8 cellular contexts compared by ENCODE assay signal in genomic region chr6:34246563-34247391, GRCh38. TPM values are rescaled to one million over a fixed set of nuclear protein-coding genes. Genes with fewer than 3 reads are reported as not detected.
DNase-seq lines count a peak whose midpoint lies in the region; ATAC-seq, FAIRE-seq and TF ChIP-seq lines count a peak whose summit lies in the region.

No MANE protein-coding gene starts in this region.

- no peak for DNase-seq in D721Med (ENCODE audit: insufficient read length, low spot score)
- DNase-seq in HFFc6: no peak
- DNase-seq in SK-N-DZ (ENCODE audit: low spot score): peak; percentile 62
- DNase-seq in astrocyte of the spinal cord (ENCODE audit: low read depth, low spot score): peak; percentile 23
- DNase-seq in mesenchymal stem cell: peak; percentile 65

- TF ChIP-seq CTCF in D721Med (IDR thresholded peaks at IDR 0.05; ENCODE audit: insufficient read depth, missing control alignments) (peak; percentile 49), HFFc6 (IDR thresholded peaks at IDR 0.05) (peak; percentile 74), astrocyte of the spinal cord (IDR thresholded peaks at IDR 0.05; ENCODE audit: low read depth, low read length) (peak; percentile 67)

- no peak overlapping the region for H2BK120ac ChIP-seq in mesenchymal stem cell (ENCODE audit: low read depth, low read length)

- H2BK15ac ChIP-seq in mesenchymal stem cell (ENCODE audit: low read depth, poor library complexity, severe bottlenecking): no peak overlapping the region

- H3K4me1 Mint-ChIP-seq in HFFc6 (ENCODE audit: low read depth): peaks cover 73% of the 10 kb centered on the region

- H2BK5ac ChIP-seq in mesenchymal stem cell (ENCODE audit: low read depth, low read length, poor library complexity, severe bottlenecking): no peak overlapping the region

- H3K4me1 ChIP-seq in mesenchymal stem cell (ENCODE audit: control insufficient read depth, insufficient read depth, low read depth, low read length): peaks cover 51% of the 10 kb centered on the region

- H3K27me3 ChIP-seq in mesenchymal stem cell (ENCODE audit: control insufficient read depth in 1 of 2, insufficient read depth in 1 of 2, low read length in 2 of 2): no peaks in the 10 kb centered on the region

- H3K79me1 ChIP-seq in mesenchymal stem cell (replicated peaks; ENCODE audit: low read length, poor library complexity, severe bottlenecking): peaks cover 6% of the 10 kb centered on the region

- no peak overlapping the region for H3K18ac ChIP-seq in mesenchymal stem cell (ENCODE audit: low read depth in 1 of 2, low read length in 2 of 2)

- no peak for FAIRE-seq in D721Med (lab: Jason Lieb, UNC)

- H3K23ac ChIP-seq in mesenchymal stem cell (ENCODE audit: low read length in 2 of 2): peak overlapping the region in 1 of 2 experiments; percentile 60

- ATAC-seq in GM21526 (IDR thresholded peaks at IDR 0.05; ENCODE audit: low FRiP score, unreplicated experiment) (no peak), GM19397 (IDR thresholded peaks at IDR 0.05; ENCODE audit: unreplicated experiment) (no peak), GM21717 (IDR thresholded peaks at IDR 0.05; ENCODE audit: unreplicated experiment) (no peak)

- peak overlapping the region; percentile 39 for H3K4me3 Mint-ChIP-seq in HFFc6

- H3K4me3 ChIP-seq in astrocyte of the spinal cord (ENCODE audit: low read depth, low read length): no peak overlapping the region
- no peak overlapping the region for H3K4me3 ChIP-seq in mesenchymal stem cell (ENCODE audit: insufficient read depth in 1 of 2, low read depth in 1 of 2, low read length in 2 of 2)

- H3K4ac ChIP-seq in mesenchymal stem cell (ENCODE audit: low read depth in 1 of 2, low read length in 2 of 2): no peak overlapping the region

- no peak overlapping the region for H4K91ac ChIP-seq in mesenchymal stem cell (ENCODE audit: low read length)

- no peak overlapping the region for H3K14ac ChIP-seq in mesenchymal stem cell (ENCODE audit: low read length in 2 of 2)

- peaks cover 22% of the 10 kb centered on the region; the same call in 1 of the 2 replicates for H3K36me3 Mint-ChIP-seq in HFFc6 (ENCODE audit: low read depth)

- peak overlapping the region in 1 of 2 experiments; percentile 87 for H2BK12ac ChIP-seq in mesenchymal stem cell (ENCODE audit: low read length in 2 of 2)

- in situ Hi-C loops in astrocyte of the spinal cord (cut with HindIII; ENCODE audit: low sequenced_read_pairs): no loop called here

- H3K9me3 Mint-ChIP-seq in HFFc6: no peaks in the 10 kb centered on the region

- peak overlapping the region; percentile 43 for H2AK5ac ChIP-seq in mesenchymal stem cell (ENCODE audit: low read length, severe bottlenecking)

- H3K27ac ChIP-seq in mesenchymal stem cell (ENCODE audit: low read length, poor library complexity, severe bottlenecking): peak overlapping the region; percentile 3

- peaks cover 14 to 32% of the 10 kb centered on the region in 2 experiments for H3K36me3 ChIP-seq in mesenchymal stem cell (ENCODE audit: control insufficient read depth in 1 of 2, insufficient read depth in 2 of 2, low read depth in 1 of 2, low read length in 2 of 2)

- no peaks in the 10 kb centered on the region for H3K9me3 ChIP-seq in mesenchymal stem cell (ENCODE audit: control insufficient read depth, low read length)

- peak overlapping the region; percentile 94 for H3K9ac ChIP-seq in mesenchymal stem cell (ENCODE audit: low read length)

- H3K27ac Mint-ChIP-seq in HFFc6: peak overlapping the region; percentile 98

- WGBS in mesenchymal stem cell: 57% methylated on average over 7 of the region's 8 CpGs

- H3K4me2 ChIP-seq in mesenchymal stem cell (ENCODE audit: low read length, poor library complexity, severe bottlenecking): no peak overlapping the region

- peaks cover 4% of the 10 kb centered on the region for H3K27me3 Mint-ChIP-seq in HFFc6 (ENCODE audit: insufficient read depth)

- no peak overlapping the region for H2AFZ ChIP-seq in mesenchymal stem cell (ENCODE audit: low read depth, low read length)

- peak overlapping the region; percentile 12 for H4K8ac ChIP-seq in mesenchymal stem cell (ENCODE audit: low read length)

RNA-seq across cellular contexts. Expression of gene SMIM29, which starts 2.0 kb away (rescaled TPM):
- 10 to 100 TPM; 35.0 to 44.8 (median 36.9) TPM for total RNA-seq in HFFc6 (2021; fragmentation: NEBNext Ultra II Directional; extraction: Animal tissue kit (Norgen Biotek cat#: 25700))
- 33.7 and 40.1 TPM in 2 replicates for polyA plus RNA-seq in SK-N-DZ (2014; cell fraction: cytosol; rRNA removed)
- 24.7 and 25.4 TPM in 2 replicates for polyA plus RNA-seq in SK-N-DZ (2014; cell fraction: nucleus; rRNA removed)
- 47.1 TPM for polyA plus RNA-seq in mesenchymal stem cell (2013, experiment 1 of 2)
- 50.5 TPM for polyA plus RNA-seq in mesenchymal stem cell (2013, experiment 2 of 2)

RNA-seq across cellular contexts. Expression of gene HMGA1, which starts 10.1 kb away (rescaled TPM):
- 1,000 to 10,000 TPM in 4 of 6 experiments, 100 to 1,000 TPM in 2; 687 to 1,047 (median 1,018) TPM for total RNA-seq in HFFc6 (2021; fragmentation: NEBNext Ultra II Directional; extraction: Animal tissue kit (Norgen Biotek cat#: 25700))
- polyA plus RNA-seq in SK-N-DZ (2014; cell fraction: cytosol; rRNA removed): 218 and 250 TPM in 2 replicates
- 96.7 and 121 TPM in 2 replicates for polyA plus RNA-seq in SK-N-DZ (2014; cell fraction: nucleus; rRNA removed)
- polyA plus RNA-seq in mesenchymal stem cell (2013, experiment 1 of 2): 544 TPM
- 524 TPM for polyA plus RNA-seq in mesenchymal stem cell (2013, experiment 2 of 2)

Comparison
In these comparisons a context has a peak if more than half of its experiments do, and no peak if none do; other contexts are left out.
1. DNase-seq: peak in SK-N-DZ (single experiment), astrocyte of the spinal cord (single experiment) and mesenchymal stem cell (single experiment); none in D721Med (single experiment) and HFFc6 (single experiment).
2. Peak in every context shown above with its lines, with median percentiles within 50 percentile points of each other: CTCF ChIP-seq.